Comparison of ENCODE assay signal across 8 cellular contexts in genomic region chr1:53195913-53196484, GRCh38.
DNase-seq lines count a peak whose midpoint lies in the region; ATAC-seq and TF ChIP-seq lines count a peak whose summit lies in the region.

No MANE protein-coding gene starts in this region.

- no peaks in the 10 kb centered on the region for H3K9me3 Mint-ChIP-seq in nephron progenitor cell

- peaks cover 7% of the 10 kb centered on the region for H3K27me3 Mint-ChIP-seq in nephron progenitor cell (ENCODE audit: low read depth, poor library complexity)

- peaks cover 27% of the 10 kb centered on the region for H3K4me1 Mint-ChIP-seq in nephron progenitor cell

- no peaks in the 10 kb centered on the region for H3K9me3 ChIP-seq in effector memory CD4-positive, alpha-beta T cell (ENCODE audit: control insufficient read depth, low read length)

- H3K27ac Mint-ChIP-seq in nephron progenitor cell, result no peak overlapping the region

- H3K36me3 Mint-ChIP-seq in nephron progenitor cell (ENCODE audit: low read depth), result peaks cover 5% of the 10 kb centered on the region

- H3K4me1 ChIP-seq in effector memory CD4-positive, alpha-beta T cell (ENCODE audit: control insufficient read depth, insufficient read depth, low read length, poor library complexity, severe bottlenecking), result peaks cover 8% of the 10 kb centered on the region

- ATAC-seq in GM19455 (IDR thresholded peaks at IDR 0.05; ENCODE audit: unreplicated experiment) (peak; percentile 31), HG03457 (IDR thresholded peaks at IDR 0.05; ENCODE audit: unreplicated experiment) (no peak)

- peak overlapping the region; percentile 93 for H3K4me3 ChIP-seq in AG09309 (ENCODE audit: control insufficient read depth, low read depth, low read length)
- H3K4me3 ChIP-seq in effector memory CD4-positive, alpha-beta T cell (ENCODE audit: insufficient read depth, low read depth, low read length, poor library complexity, severe bottlenecking), result peak overlapping the region; percentile 74

- H3K27ac ChIP-seq in effector memory CD4-positive, alpha-beta T cell (ENCODE audit: insufficient read depth, low read length, poor library complexity, severe bottlenecking), result peak overlapping the region; percentile 92

- no peaks in the 10 kb centered on the region for H3K36me3 ChIP-seq in effector memory CD4-positive, alpha-beta T cell (ENCODE audit: control insufficient read depth, insufficient read depth, low read length)

- peak overlapping the region; percentile 84 for H3K4me3 Mint-ChIP-seq in nephron progenitor cell

- no peaks in the 10 kb centered on the region for H3K27me3 ChIP-seq in effector memory CD4-positive, alpha-beta T cell (replicated peaks; ENCODE audit: control insufficient read depth, insufficient read depth, low read length, poor library complexity, severe bottlenecking)

- TF ChIP-seq CTCF in AG09309 (IDR thresholded peaks at IDR 0.05; ENCODE audit: control insufficient read depth, insufficient read depth, low read depth, low read length, missing control alignments) (no peak), nephron progenitor cell (IDR thresholded peaks at IDR 0.05) (no peak)

- no peak for DNase-seq in AG09309 (ENCODE audit: low read depth)
- DNase-seq in NCI-H69 (lab: John Stamatoyannopoulos, UW), result peak; percentile 32
- no peak for DNase-seq in effector memory CD4-positive, alpha-beta T cell
- DNase-seq in nephron progenitor cell, result no peak
- no peak for DNase-seq in cortex of kidney (lab: John Stamatoyannopoulos, UW)
- DNase-seq in stimulated activated CD4-positive, alpha-beta T cell treated with anti-CD3 and anti-CD28 coated beads, Interleukin-15, amount 100 ng/mL, for 24 hours, result no peak
